ENCODE assay signal across 1 cellular context in genomic region chr2:148642891-148643416, GRCh38.
TF ChIP-seq lines count a peak whose summit lies in the region.

No MANE protein-coding gene starts in this region.

TF ChIP-seq in K562, 482 proteins besides CTCF, POLR2A, EP300 and RAD21 (continued from another document and continues in another):
- no peak for TF ChIP-seq GABPB1 (CRISPR knock-in tag; IDR thresholded peaks at IDR 0.05)
- TF ChIP-seq TAF1 (IDR thresholded peaks at IDR 0.05; ENCODE audit: control insufficient read depth, extremely low read depth, insufficient read depth, low read length, severe bottlenecking) = no peak
- no peak for TF ChIP-seq HIVEP1 (CRISPR knock-in tag; IDR thresholded peaks at IDR 0.05)
- TF ChIP-seq CC2D1A (IDR thresholded peaks at IDR 0.05) = no peak
- TF ChIP-seq MAZ (CRISPR knock-in tag; conservative IDR thresholded peaks at IDR 0.05 in 1 of 2, IDR thresholded peaks at IDR 0.05 in 1 of 2) = 0 out of 4 replicates have a peak, but pooled peaks have one; percentile 17 to 38
- no peak for TF ChIP-seq POLR3A (IDR thresholded peaks at IDR 0.05; ENCODE audit: borderline replicate concordance, extremely low read depth, insufficient read depth, insufficient read length)
- TF ChIP-seq U2AF1 (optimal IDR thresholded peaks at IDR 0.05; ENCODE audit: low read depth, low read length) = no peak
- no peak for TF ChIP-seq ZNF592 (IDR thresholded peaks at IDR 0.05)
- TF ChIP-seq CREB5 (CRISPR knock-in tag; IDR thresholded peaks at IDR 0.05) = no peak
- no peak for TF ChIP-seq HSF4 (CRISPR knock-in tag; IDR thresholded peaks at IDR 0.05; ENCODE audit: borderline replicate concordance)
- TF ChIP-seq MEIS2 (IDR thresholded peaks at IDR 0.05; ENCODE audit: partially characterized antibody) = no peak
- TF ChIP-seq ZFX (CRISPR knock-in tag; IDR thresholded peaks at IDR 0.05) = no peak
- TF ChIP-seq ZSCAN29 (IDR thresholded peaks at IDR 0.05) = no peak
- TF ChIP-seq L3MBTL2 (IDR thresholded peaks at IDR 0.05) = 0 out of 2 replicates have a peak, but pooled peaks have one; percentile 38
- no peak for TF ChIP-seq ZNF121 (CRISPR knock-in tag; conservative IDR thresholded peaks at IDR 0.05)
- no peak for TF ChIP-seq SRSF7 (optimal IDR thresholded peaks at IDR 0.05; ENCODE audit: low read depth, low read length)
- TF ChIP-seq IRF1 (CRISPR knock-in tag; IDR thresholded peaks at IDR 0.05; ENCODE audit: borderline replicate concordance) = no peak
- no peak for TF ChIP-seq E2F1 (CRISPR knock-in tag; IDR thresholded peaks at IDR 0.05)
- TF ChIP-seq MTA3 (IDR thresholded peaks at IDR 0.05; ENCODE audit: borderline replicate concordance) = no peak; the same call in 1 of the 2 replicates
- no peak for TF ChIP-seq CAMTA2 (CRISPR knock-in tag; conservative IDR thresholded peaks at IDR 0.05)
- TF ChIP-seq, protein P1, sequence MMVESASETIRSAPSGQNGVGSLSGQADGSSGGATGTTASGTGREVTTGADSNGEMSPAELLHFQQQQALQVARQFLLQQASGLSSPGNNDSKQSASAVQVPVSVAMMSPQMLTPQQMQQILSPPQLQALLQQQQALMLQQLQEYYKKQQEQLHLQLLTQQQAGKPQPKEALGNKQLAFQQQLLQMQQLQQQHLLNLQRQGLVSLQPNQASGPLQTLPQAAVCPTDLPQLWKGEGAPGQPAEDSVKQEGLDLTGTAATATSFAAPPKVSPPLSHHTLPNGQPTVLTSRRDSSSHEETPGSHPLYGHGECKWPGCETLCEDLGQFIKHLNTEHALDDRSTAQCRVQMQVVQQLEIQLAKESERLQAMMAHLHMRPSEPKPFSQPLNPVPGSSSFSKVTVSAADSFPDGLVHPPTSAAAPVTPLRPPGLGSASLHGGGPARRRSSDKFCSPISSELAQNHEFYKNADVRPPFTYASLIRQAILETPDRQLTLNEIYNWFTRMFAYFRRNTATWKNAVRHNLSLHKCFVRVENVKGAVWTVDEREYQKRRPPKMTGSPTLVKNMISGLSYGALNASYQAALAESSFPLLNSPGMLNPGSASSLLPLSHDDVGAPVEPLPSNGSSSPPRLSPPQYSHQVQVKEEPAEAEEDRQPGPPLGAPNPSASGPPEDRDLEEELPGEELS (CRISPR knock-in tag; IDR thresholded peaks at IDR 0.05; ENCODE audit: borderline replicate concordance) = no peak
- peak; percentile 88 for TF ChIP-seq MTA1 (IDR thresholded peaks at IDR 0.05; ENCODE audit: borderline replicate concordance)
- TF ChIP-seq, protein P2, sequence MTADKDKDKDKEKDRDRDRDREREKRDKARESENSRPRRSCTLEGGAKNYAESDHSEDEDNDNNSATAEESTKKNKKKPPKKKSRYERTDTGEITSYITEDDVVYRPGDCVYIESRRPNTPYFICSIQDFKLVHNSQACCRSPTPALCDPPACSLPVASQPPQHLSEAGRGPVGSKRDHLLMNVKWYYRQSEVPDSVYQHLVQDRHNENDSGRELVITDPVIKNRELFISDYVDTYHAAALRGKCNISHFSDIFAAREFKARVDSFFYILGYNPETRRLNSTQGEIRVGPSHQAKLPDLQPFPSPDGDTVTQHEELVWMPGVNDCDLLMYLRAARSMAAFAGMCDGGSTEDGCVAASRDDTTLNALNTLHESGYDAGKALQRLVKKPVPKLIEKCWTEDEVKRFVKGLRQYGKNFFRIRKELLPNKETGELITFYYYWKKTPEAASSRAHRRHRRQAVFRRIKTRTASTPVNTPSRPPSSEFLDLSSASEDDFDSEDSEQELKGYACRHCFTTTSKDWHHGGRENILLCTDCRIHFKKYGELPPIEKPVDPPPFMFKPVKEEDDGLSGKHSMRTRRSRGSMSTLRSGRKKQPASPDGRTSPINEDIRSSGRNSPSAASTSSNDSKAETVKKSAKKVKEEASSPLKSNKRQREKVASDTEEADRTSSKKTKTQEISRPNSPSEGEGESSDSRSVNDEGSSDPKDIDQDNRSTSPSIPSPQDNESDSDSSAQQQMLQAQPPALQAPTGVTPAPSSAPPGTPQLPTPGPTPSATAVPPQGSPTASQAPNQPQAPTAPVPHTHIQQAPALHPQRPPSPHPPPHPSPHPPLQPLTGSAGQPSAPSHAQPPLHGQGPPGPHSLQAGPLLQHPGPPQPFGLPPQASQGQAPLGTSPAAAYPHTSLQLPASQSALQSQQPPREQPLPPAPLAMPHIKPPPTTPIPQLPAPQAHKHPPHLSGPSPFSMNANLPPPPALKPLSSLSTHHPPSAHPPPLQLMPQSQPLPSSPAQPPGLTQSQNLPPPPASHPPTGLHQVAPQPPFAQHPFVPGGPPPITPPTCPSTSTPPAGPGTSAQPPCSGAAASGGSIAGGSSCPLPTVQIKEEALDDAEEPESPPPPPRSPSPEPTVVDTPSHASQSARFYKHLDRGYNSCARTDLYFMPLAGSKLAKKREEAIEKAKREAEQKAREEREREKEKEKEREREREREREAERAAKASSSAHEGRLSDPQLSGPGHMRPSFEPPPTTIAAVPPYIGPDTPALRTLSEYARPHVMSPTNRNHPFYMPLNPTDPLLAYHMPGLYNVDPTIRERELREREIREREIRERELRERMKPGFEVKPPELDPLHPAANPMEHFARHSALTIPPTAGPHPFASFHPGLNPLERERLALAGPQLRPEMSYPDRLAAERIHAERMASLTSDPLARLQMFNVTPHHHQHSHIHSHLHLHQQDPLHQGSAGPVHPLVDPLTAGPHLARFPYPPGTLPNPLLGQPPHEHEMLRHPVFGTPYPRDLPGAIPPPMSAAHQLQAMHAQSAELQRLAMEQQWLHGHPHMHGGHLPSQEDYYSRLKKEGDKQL (CRISPR knock-in tag; IDR thresholded peaks at IDR 0.05; ENCODE audit: borderline replicate concordance) = no peak
- no peak for TF ChIP-seq FOXJ2 (tag; IDR thresholded peaks at IDR 0.05)
- TF ChIP-seq ZNF695 (CRISPR knock-in tag; IDR thresholded peaks at IDR 0.05) = no peak
- TF ChIP-seq NR1H2 (CRISPR knock-in tag; IDR thresholded peaks at IDR 0.05) = no peak
- TF ChIP-seq SAFB (IDR thresholded peaks at IDR 0.05; ENCODE audit: borderline replicate concordance, low read depth, low read length) = no peak
- TF ChIP-seq RFX7 (CRISPR knock-in tag; IDR thresholded peaks at IDR 0.05) = no peak
- TF ChIP-seq NFYB (IDR thresholded peaks at IDR 0.05; ENCODE audit: extremely low read depth, insufficient read length) = no peak
- TF ChIP-seq GTF3C2 (IDR thresholded peaks at IDR 0.05; ENCODE audit: borderline replicate concordance, extremely low read depth, insufficient read length) = no peak
- no peak for TF ChIP-seq CGGBP1 (CRISPR knock-in tag; IDR thresholded peaks at IDR 0.05)
- TF ChIP-seq ZFP30 (CRISPR knock-in tag; IDR thresholded peaks at IDR 0.05; ENCODE audit: borderline replicate concordance) = no peak
- TF ChIP-seq, protein P3, sequence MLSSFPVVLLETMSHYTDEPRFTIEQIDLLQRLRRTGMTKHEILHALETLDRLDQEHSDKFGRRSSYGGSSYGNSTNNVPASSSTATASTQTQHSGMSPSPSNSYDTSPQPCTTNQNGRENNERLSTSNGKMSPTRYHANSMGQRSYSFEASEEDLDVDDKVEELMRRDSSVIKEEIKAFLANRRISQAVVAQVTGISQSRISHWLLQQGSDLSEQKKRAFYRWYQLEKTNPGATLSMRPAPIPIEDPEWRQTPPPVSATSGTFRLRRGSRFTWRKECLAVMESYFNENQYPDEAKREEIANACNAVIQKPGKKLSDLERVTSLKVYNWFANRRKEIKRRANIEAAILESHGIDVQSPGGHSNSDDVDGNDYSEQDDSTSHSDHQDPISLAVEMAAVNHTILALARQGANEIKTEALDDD (IDR thresholded peaks at IDR 0.05) = no peak; the same call in none of the 2 replicates
- no peak for TF ChIP-seq TFAM (CRISPR knock-in tag; conservative IDR thresholded peaks at IDR 0.05)
